9 cellular contexts compared by ENCODE assay signal in the genomic region with DNA sequence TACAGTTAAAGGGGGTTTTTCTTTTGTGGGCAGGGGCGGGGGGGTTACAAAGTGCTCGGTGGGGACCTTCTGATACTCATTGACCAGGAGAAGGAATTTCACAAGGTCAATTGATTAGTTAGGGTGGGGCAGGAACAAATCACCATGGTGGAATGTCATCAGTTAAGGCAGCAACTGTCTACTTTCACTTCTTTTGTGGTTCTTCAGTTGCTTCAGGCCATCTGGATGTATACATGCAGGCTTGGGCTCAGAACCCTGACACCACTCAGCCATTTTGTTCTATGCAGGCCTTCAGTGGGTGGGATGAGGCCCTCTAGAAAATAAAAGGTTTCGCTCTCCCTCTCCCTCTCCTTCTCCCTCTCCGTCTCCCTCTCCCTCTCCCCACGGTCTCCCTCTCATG. TPM values are rescaled to one million over a fixed set of nuclear protein-coding genes. Genes with fewer than 3 reads are reported as not detected.
"Had no signal": no experiment of that assay in that cellular context is flagged by ENCODE, and none has a peak within 500 bp of the region (broad histone marks: within the 10 kb centered on the region; RNA-seq: fewer than 3 reads in every experiment).

No MANE protein-coding gene starts in this region.

- H3K4me3 Mint-ChIP-seq: HFFc6 had no signal

- H3K36me3 Mint-ChIP-seq: IgD-negative memory B cell had no signal

- H3K27me3 Mint-ChIP-seq: IgD-negative memory B cell had no signal

- H3K4me1 Mint-ChIP-seq: IgD-negative memory B cell had no signal

- DNase-seq: GM23248, GOT3, H7, HFFc6, KG1 had no signal

- H3K36me3 ChIP-seq: HAP-1 had no signal

- H3K27ac Mint-ChIP-seq: HFFc6, IgD-negative memory B cell had no signal

- H3K4me3 ChIP-seq: GM23248, HAP-1 had no signal

- H3K27ac ChIP-seq: GM23248, HL-60 had no signal

- ATAC-seq: HepG2 had no signal

RNA-seq across cellular contexts. Expression of a gene that starts 29.6 kb away (rescaled TPM):
- total RNA-seq: GM23248, H7, HFFc6 had no signal

RNA-seq across cellular contexts. Expression of a gene that starts 29.7 kb away (rescaled TPM):
- total RNA-seq: GM23248, H7, HepG2, HFFc6 had no signal

RNA-seq across cellular contexts. Expression of a gene that starts 45.7 kb away (rescaled TPM):
- total RNA-seq: HepG2 had no signal
